21 cellular contexts compared by ENCODE assay signal in the genomic region with DNA sequence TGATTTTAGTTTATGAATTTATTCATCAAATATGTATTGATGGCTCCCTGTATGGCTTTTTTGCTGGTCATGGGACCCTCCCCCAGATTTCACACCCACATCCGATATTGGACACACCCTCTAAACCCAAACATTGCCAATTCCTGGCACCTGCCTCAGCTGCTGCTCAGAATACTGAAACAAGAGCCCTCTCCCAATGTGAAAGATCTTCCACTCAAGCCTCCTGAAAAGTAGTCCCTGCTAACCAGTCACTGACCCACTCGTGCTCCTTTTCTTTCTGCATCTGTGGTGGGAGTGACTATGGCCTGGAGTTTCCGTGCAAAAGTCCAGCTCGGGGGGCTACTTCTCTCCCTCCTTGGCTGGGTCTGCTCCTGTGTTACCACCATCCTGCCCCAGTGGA. TPM values are rescaled to one million over a fixed set of nuclear protein-coding genes. Genes with fewer than 3 reads are reported as not detected.
DNase-seq lines count a peak whose midpoint lies in the region; ATAC-seq, FAIRE-seq and TF ChIP-seq lines count a peak whose summit lies in the region.
"Had no signal": no experiment of that assay in that cellular context is flagged by ENCODE, and none has a peak within 500 bp of the region (broad histone marks: within the 10 kb centered on the region; RNA-seq: fewer than 3 reads in every experiment).

TSS of gene CLDN25 (plus strand) at position 301 of the 400 bp plus-strand sequence. CDS start at position 301, 0 bp downstream.

- WGBS in psoas muscle, 3 donors: 66 to 74% (median 72%) methylated on average over 4 of the region's 4 CpGs

- no peak within 1 kb of the TSS for H3K4me3 ChIP-seq in left ventricle myocardium inferior
- no peak within 1 kb of the TSS for H3K4me3 ChIP-seq in coronary artery
- H3K4me3 ChIP-seq in psoas muscle: peak within 1 kb of the TSS; percentile 18
- H3K4me3 ChIP-seq: SJSA1 had no signal

- no peaks in the 10 kb centered on the region for H3K27me3 ChIP-seq in left ventricle myocardium inferior (ENCODE audit: low read depth)
- H3K27me3 ChIP-seq in psoas muscle (ENCODE audit: insufficient read depth in 3 of 3, low read length in 2 of 3): no peaks in the 10 kb centered on the region
- H3K27me3 ChIP-seq: SJSA1 had no signal

- no peaks in the 10 kb centered on the region for H3K9me3 ChIP-seq in left ventricle myocardium inferior (replicated peaks)
- no peaks in the 10 kb centered on the region for H3K9me3 ChIP-seq in psoas muscle
- H3K9me3 ChIP-seq: SJSA1 had no signal

- H3K27ac ChIP-seq in left ventricle myocardium inferior (replicated peaks): peak within 1 kb of the TSS; percentile 83
- H3K27ac ChIP-seq in coronary artery: peak within 1 kb of the TSS; percentile 16 to 68
- H3K27ac ChIP-seq in psoas muscle: peak within 1 kb of the TSS; percentile 84
- H3K27ac ChIP-seq: SJSA1 had no signal

- no peak for TF ChIP-seq CTCF in left ventricle myocardium inferior (IDR thresholded peaks at IDR 0.05; ENCODE audit: borderline replicate concordance)
- no peak for TF ChIP-seq CTCF in coronary artery (IDR thresholded peaks at IDR 0.05)
- no peak for TF ChIP-seq CTCF in psoas muscle (IDR thresholded peaks at IDR 0.05)

- no peak for FAIRE-seq in HTR-8/SVneo (lab: Jason Lieb, UNC)
- FAIRE-seq: A204.1, GM18507 had no signal

- intact Hi-C loops in left ventricle myocardium inferior (cut with micrococcal nuclease): no loop called here
- intact Hi-C loops in left cardiac atrium (cut with DNase I): no loop called here
- intact Hi-C loops in psoas muscle (cut with DNase I): no loop called here

- no peaks in the 10 kb centered on the region for H3K36me3 ChIP-seq in left ventricle myocardium inferior
- H3K36me3 ChIP-seq in psoas muscle (ENCODE audit: insufficient read depth in 1 of 2, low read depth in 1 of 2): no peaks in the 10 kb centered on the region
- H3K36me3 ChIP-seq: SJSA1 had no signal

- DNase-seq in left ventricle myocardium inferior (no peak), left cardiac atrium (no peak), coronary artery (ENCODE audit: low spot score) (no peak), psoas muscle (no peak), AG08395 (ENCODE audit: low spot score) (no peak), HTR-8/SVneo (ENCODE audit: insufficient read length, low spot score) (no peak), NK-92 (lab: John Stamatoyannopoulos, UW; ENCODE audit: unreplicated experiment) (no peak)
- DNase-seq: CD4-positive, alpha-beta T cell; GOT3; IMR-90; NCI-H1417; NCI-H187; NCI-H2107; NCI-H510A; NCI-H748 treated with DMSO at 0.1 percent for 48 hours had no signal

- H3K4me1 ChIP-seq in left ventricle myocardium inferior: peaks cover 25% of the 10 kb centered on the region
- H3K4me1 ChIP-seq in psoas muscle: peaks cover 10% of the 10 kb centered on the region
- H3K4me1 ChIP-seq: SJSA1 had no signal

- ATAC-seq in left cardiac atrium (no peak), psoas muscle (no peak)

RNA-seq across cellular contexts. Expression of gene CLDN25, which starts in this region (rescaled TPM):
- total RNA-seq in left ventricle myocardium inferior: not detected
- total RNA-seq in left cardiac atrium: not detected
- total RNA-seq in psoas muscle: not detected
- polyA plus RNA-seq in psoas muscle: not detected
- total RNA-seq: CD4-positive, alpha-beta T cell; HT-29; IMR-90; M059J; SJSA1 had no signal
- polyA plus RNA-seq: BJ, IMR-90 had no signal
